In the genomic region with DNA sequence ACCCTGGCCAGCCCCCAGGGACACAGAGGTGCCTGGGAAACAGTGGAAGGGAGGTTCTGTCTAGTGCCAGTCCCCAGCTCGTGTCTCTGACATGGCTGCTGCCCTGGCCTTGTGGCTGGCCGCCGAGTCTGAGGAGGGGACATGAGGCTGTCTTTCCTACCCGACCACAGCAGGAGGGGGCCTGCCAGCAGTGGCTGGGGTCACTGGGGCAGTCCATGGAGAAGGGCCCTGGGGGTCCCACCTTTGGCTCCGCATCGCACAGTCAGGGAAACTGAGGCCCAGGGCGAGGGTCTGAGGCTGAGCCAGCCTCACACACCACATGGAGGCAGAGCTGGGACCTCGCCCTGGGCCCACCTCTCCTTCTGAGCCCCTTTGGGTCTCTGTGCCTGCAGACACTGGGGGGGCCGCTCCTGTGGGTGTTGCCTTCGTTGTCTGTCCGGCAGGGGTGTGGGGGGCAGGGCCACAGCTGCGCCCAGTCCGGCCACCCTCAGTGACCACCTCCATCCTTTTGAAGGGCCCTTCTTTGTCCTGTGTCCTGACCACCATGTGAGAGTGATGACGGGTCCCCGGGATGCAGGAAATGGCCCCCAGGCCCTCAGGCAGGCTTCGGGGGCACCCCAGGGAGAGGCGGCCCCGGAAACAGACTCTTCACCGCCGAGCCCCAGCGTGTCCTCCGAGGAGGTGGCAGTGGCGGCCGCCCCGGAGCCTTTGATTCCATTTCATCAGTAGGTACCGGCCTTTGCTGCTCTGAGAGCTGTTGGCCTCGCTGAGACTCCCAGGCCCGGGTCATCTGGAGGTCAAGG, we compare ENCODE assay signal across 30 cellular contexts. TPM values are rescaled to one million over a fixed set of nuclear protein-coding genes. Genes with fewer than 3 reads are reported as not detected.
"Had no signal": no experiment of that assay in that cellular context is flagged by ENCODE, and none has a peak within 500 bp of the region (broad histone marks: within the 10 kb centered on the region; RNA-seq: fewer than 3 reads in every experiment).

No MANE protein-coding gene starts in this region.

- DNase-seq: naive thymus-derived CD4-positive, alpha-beta T cell; natural killer cell; nucleus accumbens; retina; spleen; stimulated activated CD4-positive, alpha-beta T cell treated with anti-CD3 and anti-CD28 coated beads, Interleukin-12 subunit alpha, Interleukin-12 subunit beta, amount 100 ng/mL, for 4 hours; stimulated activated CD4-positive, alpha-beta T cell treated with anti-CD3 and anti-CD28 coated beads, Interleukin-1b, Interleukin-23, amount 100 ng/mL, for 48 hours; stimulated activated CD4-positive, alpha-beta T cell treated with anti-CD3 and anti-CD28 coated beads, Interleukin-4, amount 100 ng/mL, for 24 hours; stimulated activated naive B cell treated with anti-CD40 and anti-IgM and Interleukin-4, amounts not matched to agents 10 μg/mL and 1 μg/mL and 100 μg/mL, for 72 hours; stimulated activated naive CD4-positive, alpha-beta T cell treated with Interleukin-2 at 50 U/mL for 16 hours; stomach; thyroid gland; trophoblast cell had no signal

- H3K36me3 Mint-ChIP-seq: natural killer cell; neural progenitor cell; stimulated activated effector memory CD8-positive, alpha-beta T cell treated with anti-CD3 and anti-CD28 coated beads, Interleukin-12 subunit alpha, Interleukin-12 subunit beta, amount 100 ng/mL, for 72 hours had no signal

- H3K36me3 ChIP-seq: neural progenitor cell, neutrophil, prostate gland, thoracic aorta, vagina had no signal

- H3K9me3 ChIP-seq: neutrophil, pancreas, prostate gland, right atrium auricular region, spleen, stomach, thoracic aorta, thyroid gland, upper lobe of left lung, vagina had no signal

- FAIRE-seq: pancreas, urothelium cell line had no signal

- H3K9ac ChIP-seq: neural progenitor cell had no signal

- H3K27me3 ChIP-seq: neural progenitor cell, pancreas, right atrium auricular region, spleen, stomach, thyroid gland, tibial nerve, upper lobe of left lung, vagina had no signal

- H3K4me3 ChIP-seq: neural progenitor cell, pancreas, prostate gland, right atrium auricular region, skin epidermis, smooth muscle cell, spleen, stomach, thoracic aorta, thyroid gland, tibial nerve, upper lobe of left lung, vagina had no signal

- H3K9me3 Mint-ChIP-seq: naive thymus-derived CD4-positive, alpha-beta T cell; natural killer cell; nephron; neural progenitor cell; stimulated activated effector memory CD8-positive, alpha-beta T cell treated with anti-CD3 and anti-CD28 coated beads, Interleukin-12 subunit alpha, Interleukin-12 subunit beta, amount 100 ng/mL, for 72 hours; stimulated activated naive B cell treated with anti-CD40 and anti-IgM and Interleukin-4, amounts not matched to agents 10 μg/mL and 1 μg/mL and 100 μg/mL, for 72 hours; stimulated activated naive CD8-positive, alpha-beta T cell treated with anti-CD3 and anti-CD28 coated beads, Interleukin-15, Interleukin-2, amounts not matched to agents 100 ng/mL and 50 ng/mL, for 24 hours had no signal

- H3K27ac Mint-ChIP-seq: natural killer cell; nephron; neural progenitor cell; stimulated activated effector memory CD8-positive, alpha-beta T cell treated with anti-CD3 and anti-CD28 coated beads, Interleukin-12 subunit alpha, Interleukin-12 subunit beta, amount 100 ng/mL, for 72 hours; stimulated activated naive B cell treated with anti-CD40 and anti-IgM and Interleukin-4, amounts not matched to agents 10 μg/mL and 1 μg/mL and 100 μg/mL, for 72 hours; stimulated activated naive CD8-positive, alpha-beta T cell treated with anti-CD3 and anti-CD28 coated beads, Interleukin-15, Interleukin-2, amounts not matched to agents 100 ng/mL and 50 ng/mL, for 24 hours had no signal

- H3K4me1 ChIP-seq: neural progenitor cell, pancreas, prostate gland had no signal

- H3K27ac ChIP-seq: neural progenitor cell, neutrophil, pancreas, prostate gland, right atrium auricular region, skin epidermis, stomach, thoracic aorta, thyroid gland, tibial nerve, upper lobe of left lung, vagina had no signal

- H3K27me3 Mint-ChIP-seq: naive thymus-derived CD4-positive, alpha-beta T cell; stimulated activated naive B cell treated with anti-CD40 and anti-IgM and Interleukin-4, amounts not matched to agents 10 μg/mL and 1 μg/mL and 100 μg/mL, for 72 hours; stimulated activated naive CD8-positive, alpha-beta T cell treated with anti-CD3 and anti-CD28 coated beads, Interleukin-15, Interleukin-2, amounts not matched to agents 100 ng/mL and 50 ng/mL, for 24 hours had no signal

- ATAC-seq: naive thymus-derived CD4-positive, alpha-beta T cell; natural killer cell; pancreas; sciatic nerve; stimulated activated effector memory CD8-positive, alpha-beta T cell treated with anti-CD3 and anti-CD28 coated beads, Interleukin-12 subunit alpha, Interleukin-12 subunit beta, amount 100 ng/mL, for 72 hours; stimulated activated naive B cell treated with anti-CD40 and anti-IgM and Interleukin-4, amounts not matched to agents 10 μg/mL and 1 μg/mL and 100 μg/mL, for 72 hours had no signal

- H3K4me3 Mint-ChIP-seq: naive thymus-derived CD4-positive, alpha-beta T cell; natural killer cell; nephron; neural progenitor cell; stimulated activated effector memory CD8-positive, alpha-beta T cell treated with anti-CD3 and anti-CD28 coated beads, Interleukin-12 subunit alpha, Interleukin-12 subunit beta, amount 100 ng/mL, for 72 hours; stimulated activated naive B cell treated with anti-CD40 and anti-IgM and Interleukin-4, amounts not matched to agents 10 μg/mL and 1 μg/mL and 100 μg/mL, for 72 hours; stimulated activated naive CD8-positive, alpha-beta T cell treated with anti-CD3 and anti-CD28 coated beads, Interleukin-15, Interleukin-2, amounts not matched to agents 100 ng/mL and 50 ng/mL, for 24 hours had no signal

RNA-seq across cellular contexts. Expression of gene SH3TC1, which starts 17.6 kb away (rescaled TPM):
- polyA plus RNA-seq: neural cell had no signal

RNA-seq across cellular contexts. Expression of gene HTRA3, which starts 52.9 kb away (rescaled TPM):
- total RNA-seq: naive thymus-derived CD4-positive, alpha-beta T cell; natural killer cell had no signal
- polyA plus RNA-seq: naive thymus-derived CD4-positive, alpha-beta T cell; neural cell had no signal

RNA-seq across cellular contexts. Expression of gene ABLIM2, which starts 58.0 kb away (rescaled TPM):
- total RNA-seq: smooth muscle cell had no signal
